ENCODE assay signal across 8 cellular contexts in the genomic region with DNA sequence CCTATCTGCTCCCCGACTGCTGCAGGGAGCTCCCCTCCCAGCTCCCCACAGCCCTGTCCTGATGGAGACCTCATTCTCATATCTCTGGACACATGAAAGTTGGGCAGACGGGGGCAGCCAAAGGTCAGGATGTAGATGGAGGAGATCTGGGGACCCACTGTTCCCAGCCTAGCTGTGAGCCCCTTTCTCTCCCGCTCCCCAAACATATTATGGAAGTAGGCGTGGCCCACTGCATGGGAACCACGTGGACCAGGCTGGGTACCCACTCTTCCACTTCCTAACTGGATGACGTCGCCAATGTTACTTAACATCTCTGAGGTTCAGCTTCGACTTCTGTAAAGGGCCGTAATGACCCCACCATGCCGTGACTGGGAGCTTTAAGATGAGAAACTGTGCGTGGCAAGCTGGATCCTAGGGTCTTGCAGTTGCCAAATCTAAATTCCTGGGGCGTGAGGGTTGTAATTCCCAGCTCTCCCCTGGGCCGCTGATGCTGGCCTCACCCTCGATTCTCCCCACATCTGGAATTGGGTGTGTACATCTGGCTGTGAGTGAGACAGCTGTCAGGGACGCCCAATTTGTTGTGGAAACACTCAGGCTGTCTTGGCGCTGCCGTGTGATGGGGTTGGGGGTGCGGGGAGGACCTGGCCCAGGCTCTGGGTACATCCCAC. TPM values are rescaled to one million over a fixed set of nuclear protein-coding genes. Genes with fewer than 3 reads are reported as not detected.
DNase-seq lines count a peak whose midpoint lies in the region; ATAC-seq, FAIRE-seq and TF ChIP-seq lines count a peak whose summit lies in the region.

No MANE protein-coding gene starts in this region.

- WGBS in lung, 2 donors, result 38 to 53% methylated on average over 18 of the region's 18 CpGs

- H3K36me3 ChIP-seq in lung (ENCODE audit: control insufficient read depth in 2 of 2, insufficient read depth in 2 of 2, low read length in 2 of 2) (peaks cover 0 to 10% of the 10 kb centered on the region in 2 donors), uterus (no peaks in the 10 kb centered on the region)

- intact Hi-C loops in Right ventricle myocardium inferior (cut with DNase I), result no loop called here
- intact Hi-C loops in cardiac septum (cut with DNase I), result no loop called here
- intact Hi-C loops in uterus (cut with DNase I; ENCODE audit: low total_unique reads), result no loop called here

- TF ChIP-seq POLR2A in uterus (IDR thresholded peaks at IDR 0.05), result peak in 1 of 2 donors; percentile 9

- ATAC-seq in Right ventricle myocardium inferior (peak; percentile 48), lung (ENCODE audit: insufficient read depth, low FRiP score) (no peak)

- peak overlapping the region in 4 of 5 experiments; percentile 15 to 85 (median 74) for H3K27ac Mint-ChIP-seq in brain

- H3K27me3 Mint-ChIP-seq in brain, result no peaks in the 10 kb centered on the region

- H3K27ac ChIP-seq in lung (ENCODE audit: low read depth in 1 of 2, low read length in 1 of 2), result peak overlapping the region; percentile 74 to 92
- H3K27ac ChIP-seq in uterus, result peak overlapping the region; percentile 91 to 94

- H3K9me3 Mint-ChIP-seq in brain, result peaks cover 0 to 2% (median 0%) of the 10 kb centered on the region in 5 experiments

- H3K36me3 Mint-ChIP-seq in brain, result peaks cover 4% of the 10 kb centered on the region

- H3K4me3 ChIP-seq in lung, result peak overlapping the region; percentile 83
- H3K4me3 ChIP-seq in uterus, result peak overlapping the region; percentile 91 to 99

- H3K4me1 ChIP-seq in lung (ENCODE audit: control insufficient read depth in 2 of 2, insufficient read depth in 2 of 2, low read length in 2 of 2) (peaks cover 0 to 18% of the 10 kb centered on the region in 2 donors), uterus (peaks cover 0 to 4% of the 10 kb centered on the region in 2 donors)

- H3K27me3 ChIP-seq in lung (ENCODE audit: control insufficient read depth, insufficient read depth) (no peaks in the 10 kb centered on the region), uterus (no peaks in the 10 kb centered on the region)

- FAIRE-seq in HTR-8/SVneo (lab: Jason Lieb, UNC), result no peak

- no peak for TF ChIP-seq CTCF in brain (conservative IDR thresholded peaks at IDR 0.05)
- no peak for TF ChIP-seq CTCF in lung (IDR thresholded peaks at IDR 0.05; ENCODE audit: control extremely low read depth, extremely low read depth)
- TF ChIP-seq CTCF in uterus (IDR thresholded peaks at IDR 0.05), result no peak
- TF ChIP-seq CTCF in GM20000 (IDR thresholded peaks at IDR 0.05; ENCODE audit: extremely low read depth, missing control alignments), result no peak

- peaks cover 42% of the 10 kb centered on the region for H3K4me1 Mint-ChIP-seq in brain

- H3K4me3 Mint-ChIP-seq in brain, result peak overlapping the region; percentile 80 to 92 (median 86)

- H3K9me3 ChIP-seq in lung (ENCODE audit: control insufficient read depth in 2 of 2, insufficient read depth in 1 of 2, low read length in 1 of 2) (no peaks in the 10 kb centered on the region), uterus (no peaks in the 10 kb centered on the region)

- DNase-seq in Right ventricle myocardium inferior (ENCODE audit: missing footprints), result peak; percentile 73
- no peak for DNase-seq in cardiac septum (ENCODE audit: low spot score)
- peak; percentile 48 for DNase-seq in lung (ENCODE audit: low spot score)
- DNase-seq in uterus, result peak; percentile 72 to 74
- DNase-seq in iPS-NIHi11 (ENCODE audit: low spot score), result no peak
- no peak for DNase-seq in HTR-8/SVneo (ENCODE audit: insufficient read length, low spot score)
- DNase-seq in GM20000 (ENCODE audit: low spot score), result no peak

RNA-seq across cellular contexts. Expression of gene CDC42EP2, which starts 1.8 kb away (rescaled TPM):
- total RNA-seq in Right ventricle myocardium inferior (16.7 TPM), cardiac septum (3.6 TPM), lung (10 to 100 TPM in 1 of 2 donors, 1 to 10 TPM in 1; 9.2 to 28.9 TPM), uterus (10 to 100 TPM in 3 of 4 donors, 1 to 10 TPM in 1; 9.7 to 65.3 (median 33.2) TPM)
- polyA plus RNA-seq in brain (ENCODE audit: insufficient read depth, low read depth, low replicate concordance) (8.3 TPM), lung (10 to 100 TPM; 23.4 to 35.0 TPM)

RNA-seq across cellular contexts. Expression of gene DPF2, which starts 17.2 kb away (rescaled TPM):
- total RNA-seq in Right ventricle myocardium inferior (51.6 TPM), cardiac septum (46.2 TPM), lung (10 to 100 TPM; 44.6 to 53.2 TPM), uterus (100 to 1,000 TPM in 1 of 4 donors, 10 to 100 TPM in 3; 16.1 to 108 (median 56.8) TPM)
- polyA plus RNA-seq in brain (ENCODE audit: insufficient read depth, low read depth, low replicate concordance) (75.7 TPM), lung (10 to 100 TPM; 21.5 to 25.0 TPM)

RNA-seq across cellular contexts. Expression of gene TIGD3, which starts 38.1 kb away (rescaled TPM):
- 0.54 TPM for total RNA-seq in Right ventricle myocardium inferior
- total RNA-seq in cardiac septum, result not detected
- 7.1 TPM for polyA plus RNA-seq in brain (ENCODE audit: insufficient read depth, low read depth, low replicate concordance)
- under 1 TPM in 1 of 2 donors, not detected in 1; 0.21 TPM for total RNA-seq in lung
- under 1 TPM; 0.24 to 0.27 TPM for polyA plus RNA-seq in lung
- under 1 TPM in 2 of 4 donors, not detected in 2; under 0.01 to 0.35 TPM for total RNA-seq in uterus

RNA-seq across cellular contexts. Expression of gene POLA2, which starts 54.7 kb away (rescaled TPM):
- total RNA-seq in Right ventricle myocardium inferior (2.9 TPM), cardiac septum (3.5 TPM), lung (10 to 100 TPM in 1 of 2 donors, 1 to 10 TPM in 1; 9.7 to 14.2 TPM), uterus (10 to 100 TPM in 2 of 4 donors, 1 to 10 TPM in 2; 3.3 to 13.5 (median 7.6) TPM)
- polyA plus RNA-seq in brain (ENCODE audit: insufficient read depth, low read depth, low replicate concordance) (26.4 TPM), lung (1 to 10 TPM; 4.5 to 9.2 TPM)

Comparison
In these comparisons a context has a peak if more than half of its experiments do, and no peak if none do; other contexts are left out.
1. DNase-seq: peak in Right ventricle myocardium inferior (single experiment), lung (single experiment) and uterus (2 of 2); none in cardiac septum (single experiment), iPS-NIHi11 (single experiment), HTR-8/SVneo (single experiment) and GM20000 (single experiment).